Comparison of ENCODE assay signal across 21 cellular contexts in genomic region chr12:9717070-9717925, GRCh38. TPM values are rescaled to one million over a fixed set of nuclear protein-coding genes. Genes with fewer than 3 reads are reported as not detected.
"Had no signal": no experiment of that assay in that cellular context is flagged by ENCODE, and none has a peak within 500 bp of the region (broad histone marks: within the 10 kb centered on the region; RNA-seq: fewer than 3 reads in every experiment).

No MANE protein-coding gene starts in this region.

- H3K27me3 Mint-ChIP-seq: dendritic cell treated with granulocyte-macrophage colony-stimulating factor and Interleukin-4, amounts not matched to agents 40 ng/mL and 50 ng/mL, for 4 days had no signal

- H3K4me1 ChIP-seq: gastroesophageal sphincter, sigmoid colon had no signal

- H3K9me3 Mint-ChIP-seq: dendritic cell treated with granulocyte-macrophage colony-stimulating factor and Interleukin-4, amounts not matched to agents 40 ng/mL and 50 ng/mL, for 4 days; neural crest cell; stimulated activated naive CD8-positive, alpha-beta T cell treated with anti-CD3 and anti-CD28 coated beads, Interleukin-15, Interleukin-2, amounts not matched to agents 100 ng/mL and 50 ng/mL, for 24 hours had no signal

- H3K36me3 ChIP-seq: gastroesophageal sphincter, left lung, sigmoid colon, upper lobe of left lung had no signal

- H3K27ac Mint-ChIP-seq: dendritic cell treated with granulocyte-macrophage colony-stimulating factor and Interleukin-4, amounts not matched to agents 40 ng/mL and 50 ng/mL, for 4 days had no signal

- ATAC-seq: gastroesophageal sphincter, left lung had no signal

- DNase-seq: activated CD4-positive, alpha-beta T cell treated with anti-CD3 and anti-CD28 coated beads, Interleukin-2, amount 50 U/mL, for 1 hour; activated CD4-positive, CD25-positive, alpha-beta regulatory T cell; activated naive CD4-positive, alpha-beta T cell treated with anti-CD3 and anti-CD28 coated beads, Interleukin-2, amount 50 U/mL, for 16 hours; activated T-cell treated with anti-CD3 and anti-CD28 coated beads for 4 hours; amniotic stem cell; cerebellar nuclear complex; left lung; mesenchymal stem cell; sigmoid colon; stimulated activated CD4-positive, alpha-beta T cell treated with anti-CD3 and anti-CD28 coated beads, Interleukin-12 subunit alpha, Interleukin-12 subunit beta, amount 100 ng/mL, for 4 hours; stimulated activated CD4-positive, alpha-beta T cell treated with anti-CD3 and anti-CD28 coated beads, Interleukin-2, amount 100 ng/mL, for 48 hours; upper lobe of left lung had no signal

- H3K4me3 ChIP-seq: gastroesophageal sphincter, left lung, sigmoid colon, upper lobe of left lung had no signal

- H3K4me3 Mint-ChIP-seq: dendritic cell treated with granulocyte-macrophage colony-stimulating factor and Interleukin-4, amounts not matched to agents 40 ng/mL and 50 ng/mL, for 4 days; neural crest cell; stimulated activated naive CD8-positive, alpha-beta T cell treated with anti-CD3 and anti-CD28 coated beads, Interleukin-15, Interleukin-2, amounts not matched to agents 100 ng/mL and 50 ng/mL, for 24 hours had no signal

- FAIRE-seq: keratinocyte had no signal

- H3K27ac ChIP-seq: gastroesophageal sphincter, left lung, sigmoid colon, upper lobe of left lung had no signal

- H3K27me3 ChIP-seq: gastroesophageal sphincter, left lung, sigmoid colon, upper lobe of left lung had no signal

RNA-seq across cellular contexts. Expression of gene CLECL1, which starts 15.6 kb away (rescaled TPM):
- total RNA-seq: epithelial cell of proximal tubule, gastroesophageal sphincter, left lung, neural crest cell, osteocyte, pulmonary artery endothelial cell, sigmoid colon, temporal lobe had no signal

RNA-seq across cellular contexts. Expression of gene CD69, which starts 43.4 kb away (rescaled TPM):
- total RNA-seq: neural crest cell, osteocyte had no signal
